ENCODE assay signal across 31 cellular contexts in genomic region chr7:134056816-134057215, GRCh38.
"Had no signal": no experiment of that assay in that cellular context is flagged by ENCODE, and none has a peak within 500 bp of the region (broad histone marks: within the 10 kb centered on the region; RNA-seq: fewer than 3 reads in every experiment).

No MANE protein-coding gene starts in this region.

- FAIRE-seq: pancreas had no signal

- H3K27me3 ChIP-seq: neutrophil, pancreas, right lobe of liver, sigmoid colon, spleen, suprapubic skin, testis, tibial artery, transverse colon, upper lobe of right lung, uterus had no signal

- H3K9me3 Mint-ChIP-seq: naive thymus-derived CD4-positive, alpha-beta T cell; natural killer cell; nephron progenitor cell; stimulated activated memory B cell treated with anti-CD40 and anti-IgM and Interleukin-4, amounts not matched to agents 10 μg/mL and 1 μg/mL and 100 μg/mL, for 72 hours; stimulated activated naive CD8-positive, alpha-beta T cell treated with anti-CD3 and anti-CD28 coated beads, Interleukin-15, amount 100 ng/mL, for 72 hours; type B pancreatic cell had no signal

- H3K4me1 ChIP-seq: prostate gland, right lobe of liver, sigmoid colon, spleen, suprapubic skin, testis, tibial artery, transverse colon, upper lobe of right lung, uterus had no signal

- DNase-seq: naive thymus-derived CD4-positive, alpha-beta T cell; natural killer cell; nephron progenitor cell; nucleus accumbens; pancreas; right cardiac atrium; right lobe of liver; sigmoid colon; spleen; stimulated activated CD4-positive, alpha-beta T cell treated with anti-CD3 and anti-CD28 coated beads, Interleukin-12 subunit alpha, Interleukin-12 subunit beta, amount 100 ng/mL, for 4 hours; stimulated activated CD4-positive, alpha-beta T cell treated with anti-CD3 and anti-CD28 coated beads, Interleukin-1b, Interleukin-23, amount 100 ng/mL, for 48 hours; stimulated activated CD4-positive, alpha-beta T cell treated with anti-CD3 and anti-CD28 coated beads, Interleukin-4, amount 100 ng/mL, for 1 hour; stimulated activated CD4-positive, alpha-beta T cell treated with anti-CD3 and anti-CD28 coated beads, Interleukin-4, amount 100 ng/mL, for 4 hours; stimulated activated CD8-positive, alpha-beta memory T cell treated with anti-CD3 and anti-CD28 coated beads, Interleukin-4, amount 100 ng/mL, for 48 hours; stimulated activated naive CD4-positive, alpha-beta T cell; stimulated activated naive CD8-positive, alpha-beta T cell treated with anti-CD3 and anti-CD28 coated beads, Interleukin-15, amount 100 ng/mL, for 72 hours; stimulated activated naive CD8-positive, alpha-beta T cell treated with anti-CD3 and anti-CD28 coated beads, Interleukin-15, Interleukin-2, amounts not matched to agents 100 U/mL and 50 U/mL, for 24 hours; substantia nigra; testis; tibial artery; transverse colon; upper lobe of right lung; uterus had no signal

- H3K36me3 ChIP-seq: neutrophil, pancreas, prostate gland, right lobe of liver, sigmoid colon, suprapubic skin, tibial artery, transverse colon, upper lobe of right lung, uterus had no signal

- H3K36me3 Mint-ChIP-seq: natural killer cell, type B pancreatic cell had no signal

- H3K4me2 ChIP-seq: smooth muscle cell had no signal

- H3K27ac ChIP-seq: neutrophil, pancreas, prostate gland, right lobe of liver, sigmoid colon, skin epidermis, spleen, suprapubic skin, testis, tibial artery, transverse colon, upper lobe of right lung, uterus had no signal

- H3K9me3 ChIP-seq: neutrophil, pancreas, prostate gland, right lobe of liver, sigmoid colon, spleen, suprapubic skin, testis, tibial artery, transverse colon, upper lobe of right lung, uterus had no signal

- H3K27me3 Mint-ChIP-seq: naive thymus-derived CD4-positive, alpha-beta T cell; stimulated activated memory B cell treated with anti-CD40 and anti-IgM and Interleukin-4, amounts not matched to agents 10 μg/mL and 1 μg/mL and 100 μg/mL, for 72 hours; stimulated activated naive CD8-positive, alpha-beta T cell treated with anti-CD3 and anti-CD28 coated beads, Interleukin-15, amount 100 ng/mL, for 72 hours; type B pancreatic cell had no signal

- ATAC-seq: naive thymus-derived CD4-positive, alpha-beta T cell; natural killer cell; pancreas; right cardiac atrium; right lobe of liver; stimulated activated memory B cell treated with anti-CD40 and anti-IgM and Interleukin-4, amounts not matched to agents 10 μg/mL and 1 μg/mL and 100 μg/mL, for 72 hours; stimulated activated naive CD8-positive, alpha-beta T cell treated with anti-CD3 and anti-CD28 coated beads, Interleukin-15, amount 100 ng/mL, for 72 hours; stimulated activated naive CD8-positive, alpha-beta T cell treated with anti-CD3 and anti-CD28 coated beads, Interleukin-15, Interleukin-2, amounts not matched to agents 100 U/mL and 50 U/mL, for 24 hours; upper lobe of right lung had no signal

- H3K4me3 Mint-ChIP-seq: naive thymus-derived CD4-positive, alpha-beta T cell; natural killer cell; nephron progenitor cell; neural crest cell; stimulated activated memory B cell treated with anti-CD40 and anti-IgM and Interleukin-4, amounts not matched to agents 10 μg/mL and 1 μg/mL and 100 μg/mL, for 72 hours; stimulated activated naive CD8-positive, alpha-beta T cell treated with anti-CD3 and anti-CD28 coated beads, Interleukin-15, amount 100 ng/mL, for 72 hours; type B pancreatic cell had no signal

- H3K27ac Mint-ChIP-seq: naive thymus-derived CD4-positive, alpha-beta T cell; natural killer cell; nephron progenitor cell; stimulated activated memory B cell treated with anti-CD40 and anti-IgM and Interleukin-4, amounts not matched to agents 10 μg/mL and 1 μg/mL and 100 μg/mL, for 72 hours; stimulated activated naive CD8-positive, alpha-beta T cell treated with anti-CD3 and anti-CD28 coated beads, Interleukin-15, amount 100 ng/mL, for 72 hours; type B pancreatic cell had no signal

- H3K4me3 ChIP-seq: pancreas, prostate gland, right lobe of liver, sigmoid colon, skin epidermis, smooth muscle cell, spleen, suprapubic skin, testis, tibial artery, transverse colon, upper lobe of right lung, uterus had no signal

- H3K4me1 Mint-ChIP-seq: nephron progenitor cell; stimulated activated memory B cell treated with anti-CD40 and anti-IgM and Interleukin-4, amounts not matched to agents 10 μg/mL and 1 μg/mL and 100 μg/mL, for 72 hours; stimulated activated naive CD8-positive, alpha-beta T cell treated with anti-CD3 and anti-CD28 coated beads, Interleukin-15, amount 100 ng/mL, for 72 hours had no signal
